ENCODE assay signal across 2 cellular contexts in genomic region chr15:79433610-79434009, GRCh38.
TF ChIP-seq lines count a peak whose summit lies in the region.

No MANE protein-coding gene starts in this region.

TF ChIP-seq in SK-N-SH, 30 proteins besides CTCF, POLR2A, EP300 and RAD21 (continued from another document):
- TF ChIP-seq USF2 (IDR thresholded peaks at IDR 0.05; ENCODE audit: borderline replicate concordance, low read depth, low read length) (no peak), GATA2 (CRISPR knock-in tag; IDR thresholded peaks at IDR 0.05) (no peak), TCF12 (IDR thresholded peaks at IDR 0.05) (no peak), TEAD4 (IDR thresholded peaks at IDR 0.05; ENCODE audit: borderline replicate concordance, insufficient read depth) (no peak), POLR2AphosphoS5 (IDR thresholded peaks at IDR 0.05; ENCODE audit: low read depth, low read length) (no peak), ELF1 (IDR thresholded peaks at IDR 0.05) (no peak), ZBTB33 (IDR thresholded peaks at IDR 0.05; ENCODE audit: borderline replicate concordance, low read depth) (no peak)
- TF ChIP-seq, protein P1, sequence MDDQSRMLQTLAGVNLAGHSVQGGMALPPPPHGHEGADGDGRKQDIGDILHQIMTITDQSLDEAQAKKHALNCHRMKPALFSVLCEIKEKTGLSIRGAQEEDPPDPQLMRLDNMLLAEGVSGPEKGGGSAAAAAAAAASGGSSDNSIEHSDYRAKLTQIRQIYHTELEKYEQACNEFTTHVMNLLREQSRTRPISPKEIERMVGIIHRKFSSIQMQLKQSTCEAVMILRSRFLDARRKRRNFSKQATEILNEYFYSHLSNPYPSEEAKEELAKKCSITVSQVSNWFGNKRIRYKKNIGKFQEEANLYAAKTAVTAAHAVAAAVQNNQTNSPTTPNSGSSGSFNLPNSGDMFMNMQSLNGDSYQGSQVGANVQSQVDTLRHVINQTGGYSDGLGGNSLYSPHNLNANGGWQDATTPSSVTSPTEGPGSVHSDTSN (IDR thresholded peaks at IDR 0.05) = no peak

TF ChIP-seq in SK-N-SH treated with all-trans-retinoic acid at 6 μM for 48 hours, 23 proteins besides CTCF, POLR2A, EP300 and RAD21 (continued from another document):
- no peak for TF ChIP-seq CSDC2 (CRISPR knock-in tag; IDR thresholded peaks at IDR 0.05)
- no peak for TF ChIP-seq BACH2 (CRISPR knock-in tag; IDR thresholded peaks at IDR 0.05; ENCODE audit: borderline replicate concordance)
- no peak for TF ChIP-seq GLIS3 (CRISPR knock-in tag; IDR thresholded peaks at IDR 0.05)
- TF ChIP-seq RARB (CRISPR knock-in tag; IDR thresholded peaks at IDR 0.05) = no peak
- no peak for TF ChIP-seq CSRNP3 (CRISPR knock-in tag; IDR thresholded peaks at IDR 0.05)
- no peak for TF ChIP-seq PPARA (CRISPR knock-in tag; IDR thresholded peaks at IDR 0.05; ENCODE audit: borderline replicate concordance)
- TF ChIP-seq, protein P2, sequence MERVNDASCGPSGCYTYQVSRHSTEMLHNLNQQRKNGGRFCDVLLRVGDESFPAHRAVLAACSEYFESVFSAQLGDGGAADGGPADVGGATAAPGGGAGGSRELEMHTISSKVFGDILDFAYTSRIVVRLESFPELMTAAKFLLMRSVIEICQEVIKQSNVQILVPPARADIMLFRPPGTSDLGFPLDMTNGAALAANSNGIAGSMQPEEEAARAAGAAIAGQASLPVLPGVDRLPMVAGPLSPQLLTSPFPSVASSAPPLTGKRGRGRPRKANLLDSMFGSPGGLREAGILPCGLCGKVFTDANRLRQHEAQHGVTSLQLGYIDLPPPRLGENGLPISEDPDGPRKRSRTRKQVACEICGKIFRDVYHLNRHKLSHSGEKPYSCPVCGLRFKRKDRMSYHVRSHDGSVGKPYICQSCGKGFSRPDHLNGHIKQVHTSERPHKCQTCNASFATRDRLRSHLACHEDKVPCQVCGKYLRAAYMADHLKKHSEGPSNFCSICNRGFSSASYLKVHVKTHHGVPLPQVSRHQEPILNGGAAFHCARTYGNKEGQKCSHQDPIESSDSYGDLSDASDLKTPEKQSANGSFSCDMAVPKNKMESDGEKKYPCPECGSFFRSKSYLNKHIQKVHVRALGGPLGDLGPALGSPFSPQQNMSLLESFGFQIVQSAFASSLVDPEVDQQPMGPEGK (CRISPR knock-in tag; IDR thresholded peaks at IDR 0.05; ENCODE audit: borderline replicate concordance) = no peak
- no peak for TF ChIP-seq ESRRG (CRISPR knock-in tag; IDR thresholded peaks at IDR 0.05)
